In the genomic region with DNA sequence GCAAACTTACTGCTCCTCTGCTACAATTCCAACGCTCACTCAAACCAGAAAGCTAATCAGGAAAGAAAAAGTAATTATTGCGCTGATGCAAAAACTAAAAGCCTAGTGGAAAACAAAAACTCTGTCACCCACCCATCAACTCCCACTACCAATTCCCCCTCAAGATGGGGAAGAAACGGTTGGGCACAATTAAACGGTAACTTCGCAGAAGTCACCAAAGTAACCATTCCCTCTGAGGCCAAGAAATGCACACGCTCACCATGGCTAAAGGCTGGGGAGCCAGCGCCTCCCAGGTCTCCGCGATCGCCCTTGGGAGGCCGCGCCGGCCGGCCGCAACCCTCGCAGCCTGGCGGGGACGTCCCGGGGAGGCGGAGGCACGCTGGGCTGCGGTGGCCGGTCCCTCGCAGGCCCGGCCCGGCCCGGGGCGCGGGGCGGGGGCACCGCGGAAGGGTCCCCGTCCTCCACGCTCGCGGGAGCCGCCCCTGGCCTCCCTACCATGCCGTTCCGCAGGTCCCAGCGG, we compare ENCODE assay signal across 8 cellular contexts. TPM values are rescaled to one million over a fixed set of nuclear protein-coding genes. Genes with fewer than 3 reads are reported as not detected.
A peak's percentile ranks its signal among the peaks of the same experiment; 100 is the strongest.
DNase-seq lines count a peak whose midpoint lies in the region; ATAC-seq and TF ChIP-seq lines count a peak whose summit lies in the region.

No MANE protein-coding gene starts in this region.

- H3K4me3 ChIP-seq in HUES64 (ENCODE audit: low read length) (peak overlapping the region; percentile 99), right cardiac atrium (ENCODE audit: low read length) (peak overlapping the region; percentile 78), psoas muscle (peak overlapping the region; percentile 93)

- WGBS in HUES64 = under 1% methylated on average over 39 of the region's 40 CpGs
- under 1% methylated on average over 40 of the region's 40 CpGs for WGBS in right cardiac atrium
- 0 to 1% (median 1%) methylated on average over 26 to 40 of the region's 40 CpGs for WGBS in psoas muscle, 3 donors

- peak; percentile 44 for ATAC-seq in GM21515 (IDR thresholded peaks at IDR 0.05; ENCODE audit: unreplicated experiment)
- peak; percentile 67 to 69 for ATAC-seq in right cardiac atrium
- ATAC-seq in psoas muscle = peak in 3 of 4 donors; percentile 41 to 61 (median 55)

- H3K4me1 ChIP-seq in HUES64 (ENCODE audit: insufficient read depth, low read length) (peaks cover 33% of the 10 kb centered on the region), right cardiac atrium (ENCODE audit: control insufficient read depth, insufficient read depth, low read length) (no peaks in the 10 kb centered on the region), psoas muscle (peaks cover 23% of the 10 kb centered on the region)

- H3K27me3 ChIP-seq in HUES64 (ENCODE audit: insufficient read depth, low read length) = no peaks in the 10 kb centered on the region
- H3K27me3 ChIP-seq in right cardiac atrium (ENCODE audit: control insufficient read depth, insufficient read depth) = no peaks in the 10 kb centered on the region
- H3K27me3 ChIP-seq in psoas muscle (ENCODE audit: insufficient read depth in 3 of 3, low read length in 2 of 3) = no peaks in the 10 kb centered on the region

- in situ Hi-C loops in G401 (cut with HindIII; ENCODE audit: low sequenced_read_pairs) = no loop called here

- H3K9ac ChIP-seq in HUES64 (ENCODE audit: low read depth, low read length) = peak overlapping the region; percentile 99

- no peak for TF ChIP-seq CTCF in psoas muscle (IDR thresholded peaks at IDR 0.05)

- H3K27ac ChIP-seq in HUES64 (ENCODE audit: low read depth, low read length) (peak overlapping the region; percentile 100), right cardiac atrium (ENCODE audit: low read length) (peak overlapping the region; percentile 94), psoas muscle (peak overlapping the region; percentile 99)

- intact Hi-C loops in right cardiac atrium (cut with DNase I) = no loop called here
- intact Hi-C loops in psoas muscle (cut with DNase I) = loop anchor here in 1 of 2 donors (10.0 kb wide), 1 partner anchor 688 kb away; no protein-coding TSS in a partner anchor

- peak; percentile 41 for DNase-seq in G401 (ENCODE audit: low spot score)
- DNase-seq in activated naive CD8-positive, alpha-beta T cell treated with anti-CD3 and anti-CD28 coated beads, Interleukin-2, amount 50 U/mL, for 16 hours (ENCODE audit: low read depth, low spot score) = peak; percentile 1
- DNase-seq in right cardiac atrium = peak in 1 of 3 donors; percentile 83
- no peak for DNase-seq in psoas muscle
- no peak for DNase-seq in DMS79 (lab: John Stamatoyannopoulos, UW)
- DNase-seq in activated CD4-positive, alpha-beta T cell treated with anti-CD3 and anti-CD28 coated beads, Interleukin-2, amount 50 U/mL, for 4 hours = no peak

- H3K9me3 ChIP-seq in HUES64 (ENCODE audit: insufficient read depth, low read depth, low read length) (no peaks in the 10 kb centered on the region), right cardiac atrium (ENCODE audit: control insufficient read depth, low read length) (no peaks in the 10 kb centered on the region), psoas muscle (no peaks in the 10 kb centered on the region)

- H3K36me3 ChIP-seq in HUES64 (ENCODE audit: insufficient read depth, low read length) = peaks cover 29% of the 10 kb centered on the region
- peaks cover 0 to 22% of the 10 kb centered on the region in 2 donors for H3K36me3 ChIP-seq in psoas muscle (ENCODE audit: insufficient read depth in 1 of 2, low read depth in 1 of 2)

RNA-seq across cellular contexts. Expression of gene SLTM, which starts 0.6 kb away (rescaled TPM):
- total RNA-seq in G401 (2014; rRNA removed; shearing (Covaris generic)) = 30.7 and 53.4 TPM in 2 replicates
- 106 TPM for polyA plus RNA-seq in HUES64 (2013, experiment 1 of 2)
- polyA plus RNA-seq in HUES64 (2013, experiment 2 of 2) = 106 TPM
- total RNA-seq in right cardiac atrium (10 to 100 TPM; 44.0 to 69.3 (median 55.0) TPM), psoas muscle (10 to 100 TPM; 32.6 to 63.6 (median 40.5) TPM)
- polyA plus RNA-seq in right cardiac atrium (43.7 TPM), psoas muscle (10 to 100 TPM; 35.5 to 67.4 (median 54.2) TPM)

RNA-seq across cellular contexts. Expression of gene RNF111, which starts 54.6 kb away (rescaled TPM):
- total RNA-seq in G401 (2014; rRNA removed; shearing (Covaris generic)) = 4.6 and 8.8 TPM in 2 replicates
- polyA plus RNA-seq in HUES64 (2013, experiment 1 of 2) = 13.8 TPM
- polyA plus RNA-seq in HUES64 (2013, experiment 2 of 2) = 16.9 TPM
- total RNA-seq in right cardiac atrium (10 to 100 TPM; 22.6 to 29.4 (median 25.0) TPM), psoas muscle (10 to 100 TPM; 18.3 to 26.9 (median 23.2) TPM)
- polyA plus RNA-seq in right cardiac atrium (8.0 TPM), psoas muscle (10 to 100 TPM in 1 of 3 donors, 1 to 10 TPM in 2; 8.3 to 17.2 (median 8.9) TPM)

Comparison
In these comparisons a context has a peak if more than half of its experiments do, and no peak if none do; other contexts are left out.
1. DNase-seq: peak in G401 (single experiment) and activated naive CD8-positive, alpha-beta T cell treated with anti-CD3 and anti-CD28 coated beads, Interleukin-2, amount 50 U/mL, for 16 hours (single experiment); none in psoas muscle (0 of 2), DMS79 (single experiment) and activated CD4-positive, alpha-beta T cell treated with anti-CD3 and anti-CD28 coated beads, Interleukin-2, amount 50 U/mL, for 4 hours (0 of 2).
2. Peak in every context shown above with its lines, with median percentiles within 50 percentile points of each other: ATAC-seq, H3K27ac ChIP-seq and H3K4me3 ChIP-seq.